7 cellular contexts compared by ENCODE assay signal in the genomic region with DNA sequence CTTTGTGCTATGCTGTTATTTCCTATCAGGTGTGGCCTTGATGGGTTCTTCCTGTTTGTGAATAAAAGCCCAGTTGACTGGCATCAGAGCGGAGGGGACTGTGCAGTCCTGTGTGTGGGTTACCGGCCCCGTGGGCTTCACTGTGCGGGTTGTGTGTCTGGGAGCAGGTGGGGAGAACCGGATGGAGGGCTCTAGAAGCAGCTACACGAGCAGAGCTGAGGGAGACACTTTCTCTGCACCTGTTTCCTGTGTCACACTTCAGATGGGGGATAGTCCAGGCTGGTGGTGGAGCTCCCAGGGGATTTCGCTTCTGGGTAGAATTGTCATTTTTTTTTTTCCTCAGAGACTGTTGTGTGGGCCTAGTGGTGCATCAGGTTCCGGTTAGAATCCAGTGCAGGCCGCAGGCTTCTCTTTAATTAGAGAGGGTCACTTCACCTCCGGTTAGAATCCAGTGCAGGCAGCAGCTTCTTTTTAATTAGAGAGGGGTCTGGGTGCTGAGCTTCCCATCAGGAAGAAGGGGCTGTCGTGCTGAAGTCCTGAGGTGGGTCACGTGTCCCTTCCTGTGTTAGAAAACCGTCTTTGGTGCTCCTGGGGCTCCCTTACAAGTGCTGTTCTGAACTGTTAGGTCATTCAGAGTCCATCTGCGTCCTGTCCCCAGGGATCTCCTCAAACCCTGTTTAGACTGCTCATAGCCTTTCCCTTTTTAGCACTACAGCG.
DNase-seq lines count a peak whose midpoint lies in the region; ATAC-seq and FAIRE-seq lines count a peak whose summit lies in the region.

No MANE protein-coding gene starts in this region.

- peak; percentile 78 for ATAC-seq in GM18858 (IDR thresholded peaks at IDR 0.05; ENCODE audit: unreplicated experiment)
- ATAC-seq in GM21786 (IDR thresholded peaks at IDR 0.05; ENCODE audit: unreplicated experiment) = peak; percentile 81

- no peak for FAIRE-seq in frontal cortex (lab: Jason Lieb, UNC)

- DNase-seq in NCI-H1092 (lab: John Stamatoyannopoulos, UW) = peak; percentile 83
- peak in 1 of 61 donors; percentile 27 for DNase-seq in caudate nucleus (lab: John Stamatoyannopoulos, UW)
- DNase-seq in retina = peak; percentile 54
- no peak for DNase-seq in frontal cortex (ENCODE audit: low spot score in 2 of 2)
- no peak for DNase-seq in NCI-H128 (lab: John Stamatoyannopoulos, UW; ENCODE audit: unreplicated experiment)

- peak overlapping the region; percentile 11 for H3K27ac ChIP-seq in caudate nucleus (ENCODE audit: low read depth, low read length)

Comparison
In these comparisons a context has a peak if more than half of its experiments do, and no peak if none do; other contexts are left out.
1. DNase-seq: peak in NCI-H1092 (single experiment) and retina (single experiment); none in frontal cortex (0 of 2) and NCI-H128 (single experiment).